In the genomic region with DNA sequence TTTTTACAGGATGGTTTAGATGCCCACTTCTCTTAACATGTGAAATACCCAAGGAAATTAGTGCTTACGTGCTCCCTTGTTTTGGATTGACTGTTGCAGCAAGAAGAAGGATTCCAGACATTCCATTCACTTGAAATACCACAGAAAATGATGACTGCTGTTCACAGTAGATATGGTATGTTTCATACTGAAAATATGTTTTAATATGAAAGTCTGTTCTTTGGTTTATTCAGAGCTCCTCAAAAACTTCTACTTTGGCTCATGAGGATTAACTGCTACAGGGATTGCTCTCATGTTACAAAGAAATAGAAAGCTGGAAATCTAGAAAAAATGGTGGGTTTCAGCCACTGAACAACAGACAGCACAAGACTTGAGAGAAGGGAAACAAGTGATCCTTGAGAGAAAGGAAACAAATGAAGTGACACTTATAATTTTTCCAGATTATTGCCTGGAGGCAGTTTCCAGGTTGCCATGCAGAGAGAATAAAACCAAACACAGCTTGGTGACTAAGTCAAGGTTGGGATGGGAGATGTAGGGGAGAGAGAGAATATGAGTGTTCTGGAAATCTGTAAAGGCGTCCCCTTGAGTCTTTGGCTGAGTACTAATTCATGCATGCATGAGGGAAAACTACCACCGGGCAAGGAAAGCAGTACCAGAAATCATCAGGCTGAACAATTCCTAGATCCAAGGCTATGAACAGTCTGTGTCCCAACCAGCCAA, we compare ENCODE assay signal across 13 cellular contexts.
DNase-seq lines count a peak whose midpoint lies in the region; ATAC-seq and TF ChIP-seq lines count a peak whose summit lies in the region.
"Had no signal": no experiment of that assay in that cellular context is flagged by ENCODE, and none has a peak within 500 bp of the region (broad histone marks: within the 10 kb centered on the region; RNA-seq: fewer than 3 reads in every experiment).

No MANE protein-coding gene starts in this region.

- TF ChIP-seq CTCF in RWPE1 (conservative IDR thresholded peaks at IDR 0.05; ENCODE audit: low read depth) (no peak), spleen (IDR thresholded peaks at IDR 0.05 in 8 of 11, conservative IDR thresholded peaks at IDR 0.05 in 3 of 11) (no peak)

- no peak for TF ChIP-seq POLR2A in spleen (IDR thresholded peaks at IDR 0.05)

- DNase-seq in DMS79 treated with DMSO at 0.1 percent for 48 hours (lab: John Stamatoyannopoulos, UW) (peak; percentile 76), RWPE1 (ENCODE audit: low spot score) (peak; percentile 35), fibroblast of peridontal ligament (ENCODE audit: extremely low read depth) (peak; percentile 92), renal cortical epithelial cell (ENCODE audit: low read depth) (peak; percentile 21), spleen (no peak)
- DNase-seq: adrenal gland, endodermal cell, RPMI8226 had no signal

- H3K9me3 ChIP-seq in spleen: no peaks in the 10 kb centered on the region
- H3K9me3 ChIP-seq: adrenal gland had no signal

- H3K4me3 ChIP-seq in spleen: no peak overlapping the region
- H3K4me3 ChIP-seq: adrenal gland, GM12878 had no signal

- no peaks in the 10 kb centered on the region for H3K36me3 ChIP-seq in spleen
- H3K36me3 ChIP-seq: adrenal gland had no signal

- ATAC-seq in GM18498 (IDR thresholded peaks at IDR 0.05; ENCODE audit: unreplicated experiment) (no peak), HG03280 (IDR thresholded peaks at IDR 0.05; ENCODE audit: unreplicated experiment) (no peak), HG02840 (IDR thresholded peaks at IDR 0.05; ENCODE audit: low FRiP score, unreplicated experiment) (no peak)
- ATAC-seq: GM12878, sciatic nerve had no signal

- H3K4me1 ChIP-seq in spleen: no peaks in the 10 kb centered on the region
- H3K4me1 ChIP-seq: adrenal gland had no signal

- POLR2A ChIA-PET in RWPE1 (lab: Yijun Ruan, JAX; ENCODE audit: low non-redundant PET): no interaction called here

- no peaks in the 10 kb centered on the region for H3K27me3 ChIP-seq in spleen (replicated peaks in 1 of 7)
- H3K27me3 ChIP-seq: adrenal gland had no signal

- WGBS in spleen, 5 donors: 75 to 88% (median 83%) methylated on average over 3 of the region's 3 CpGs

- H3K27ac ChIP-seq in RWPE1 (no peak overlapping the region), spleen (no peak overlapping the region)
- H3K27ac ChIP-seq: adrenal gland had no signal

- CTCF ChIA-PET in RWPE1 (lab: Yijun Ruan, JAX): no interaction called here

- intact Hi-C loops in spleen (cut with DNase I; ENCODE audit: low total_unique reads): no loop called here
